In the genomic region with DNA sequence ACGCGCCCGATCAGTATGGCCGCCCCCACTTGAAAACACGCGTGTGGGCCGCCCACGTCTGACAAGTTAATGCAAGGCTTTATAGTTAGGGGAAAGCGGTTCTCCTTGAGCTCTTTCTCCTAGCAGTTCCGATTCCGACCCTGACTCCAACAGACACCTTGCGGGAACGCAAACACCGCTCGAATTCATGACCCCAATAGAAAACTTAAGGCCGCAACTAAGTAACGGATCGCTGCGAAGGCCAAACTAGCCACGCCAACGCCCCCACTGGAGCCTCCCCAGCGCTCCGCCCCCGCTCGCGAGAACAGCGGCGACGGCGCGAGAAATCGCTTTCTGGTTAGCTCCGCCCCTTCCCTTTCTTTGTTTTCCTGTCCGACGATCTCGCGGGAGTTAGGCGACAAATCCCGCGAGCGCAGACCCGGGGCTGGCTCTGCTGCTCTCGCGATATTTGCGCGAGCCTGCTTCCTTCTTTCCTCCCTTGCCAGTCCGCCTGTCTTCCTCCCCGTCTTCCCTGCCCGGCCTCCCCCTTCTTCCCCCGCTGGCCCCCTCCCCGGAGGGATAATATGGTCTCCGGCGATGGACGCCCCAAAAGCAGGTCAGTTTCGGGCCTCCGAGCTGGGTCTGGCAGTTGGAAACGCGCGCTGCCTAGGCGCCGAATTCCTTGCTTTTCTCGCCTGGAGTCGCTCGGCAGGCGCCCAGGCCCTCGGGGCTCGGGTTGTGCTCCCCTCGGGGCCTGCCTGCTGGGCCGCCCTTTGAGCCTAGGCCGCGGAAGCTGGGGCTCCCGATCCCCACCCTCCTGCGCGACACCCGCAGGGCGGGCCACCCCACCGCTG, we compare ENCODE assay signal across 8 cellular contexts. TPM values are rescaled to one million over a fixed set of nuclear protein-coding genes. Genes with fewer than 3 reads are reported as not detected.
A peak's percentile ranks its signal among the peaks of the same experiment; 100 is the strongest.
DNase-seq lines count a peak whose midpoint lies in the region; ATAC-seq lines count a peak whose summit lies in the region.

TSS of gene IREB2 (plus strand) at position 455 of the 833 bp plus-strand sequence. CDS start at position 577, 122 bp downstream.

- DNase-seq in NCI-H748 (lab: John Stamatoyannopoulos, UW; ENCODE audit: unreplicated experiment), result peak; percentile 96
- peak; percentile 96 for DNase-seq in activated CD4-positive, alpha-beta T cell treated with anti-CD3 and anti-CD28 coated beads, Interleukin-2, amount 50 U/mL, for 1 hour
- DNase-seq in cortex of kidney (lab: John Stamatoyannopoulos, UW), result peak; percentile 83
- DNase-seq in left colon, result peak; percentile 96 to 97
- DNase-seq in stimulated activated CD4-positive, alpha-beta T cell treated with anti-CD3 and anti-CD28 coated beads, Interleukin-1b, Interleukin-23, amount 100 ng/mL, for 48 hours, result peak; percentile 97

- no peaks in the 10 kb centered on the region for H3K27me3 ChIP-seq in BLaER1

- ATAC-seq in GM19351 (IDR thresholded peaks at IDR 0.05; ENCODE audit: unreplicated experiment), result peak; percentile 74
- peak; percentile 82 for ATAC-seq in HG03521 (IDR thresholded peaks at IDR 0.05; ENCODE audit: unreplicated experiment)
- ATAC-seq in left colon, result peak; percentile 86

- peaks cover 40% of the 10 kb centered on the region for H3K4me1 ChIP-seq in BLaER1

- peaks cover 31% of the 10 kb centered on the region for H3K36me3 ChIP-seq in BLaER1

- H3K27ac ChIP-seq in BLaER1, result peak within 1 kb of the TSS; percentile 100

- H4K20me1 ChIP-seq in BLaER1, result peaks cover 43% of the 10 kb centered on the region

- H3K4me3 ChIP-seq in BLaER1, result peak within 1 kb of the TSS; percentile 98

- intact Hi-C loops in left colon (cut with DNase I, micrococcal nuclease), result no loop called here

- H3K4me2 ChIP-seq in BLaER1, result peak within 1 kb of the TSS; percentile 78

- no peaks in the 10 kb centered on the region for H3K9me3 ChIP-seq in BLaER1

- peak within 1 kb of the TSS; percentile 100 for H3K9ac ChIP-seq in BLaER1

RNA-seq across cellular contexts. Expression of gene IREB2, which starts in this region (rescaled TPM):
- total RNA-seq in left colon, result 10 to 100 TPM; 54.2 to 65.2 TPM

Comparison
In these comparisons a context has a peak if more than half of its experiments do, and no peak if none do; other contexts are left out.
1. Peak in every context shown above with its lines: DNase-seq, ATAC-seq, H3K4me3 ChIP-seq and H3K27ac ChIP-seq.